ENCODE assay signal across 1 cellular context in the genomic region with DNA sequence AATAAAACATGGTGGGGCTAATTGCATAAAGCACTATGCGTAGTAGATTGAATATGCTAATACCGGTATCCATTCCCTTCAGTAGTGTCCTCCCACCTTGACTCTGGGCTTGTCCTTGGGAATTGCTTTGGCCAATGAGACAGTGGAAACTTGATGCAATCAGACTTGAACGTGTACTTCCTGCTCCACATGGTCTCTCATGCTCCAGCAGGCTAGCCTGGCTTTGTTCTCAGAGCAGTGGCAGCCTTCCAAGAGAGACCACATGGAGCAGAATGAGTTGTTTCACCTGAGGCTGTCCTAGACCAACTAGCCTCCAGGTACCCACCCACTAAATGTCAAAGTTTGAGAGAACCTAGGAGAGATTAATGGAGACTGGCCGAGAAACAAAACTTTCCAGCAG.
TF ChIP-seq lines count a peak whose summit lies in the region.

No MANE protein-coding gene starts in this region.

TF ChIP-seq in IMR-90, 13 proteins besides CTCF, POLR2A, EP300 and RAD21 (continued from another document):
- TF ChIP-seq, protein P1, sequence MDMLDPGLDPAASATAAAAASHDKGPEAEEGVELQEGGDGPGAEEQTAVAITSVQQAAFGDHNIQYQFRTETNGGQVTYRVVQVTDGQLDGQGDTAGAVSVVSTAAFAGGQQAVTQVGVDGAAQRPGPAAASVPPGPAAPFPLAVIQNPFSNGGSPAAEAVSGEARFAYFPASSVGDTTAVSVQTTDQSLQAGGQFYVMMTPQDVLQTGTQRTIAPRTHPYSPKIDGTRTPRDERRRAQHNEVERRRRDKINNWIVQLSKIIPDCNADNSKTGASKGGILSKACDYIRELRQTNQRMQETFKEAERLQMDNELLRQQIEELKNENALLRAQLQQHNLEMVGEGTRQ (IDR thresholded peaks at IDR 0.05; ENCODE audit: low read depth, low read length): no peak
- TF ChIP-seq MXI1 (IDR thresholded peaks at IDR 0.05; ENCODE audit: borderline replicate concordance, low read depth, low read length): no peak
- no peak for TF ChIP-seq SMC3 (IDR thresholded peaks at IDR 0.05; ENCODE audit: low read depth, low read length)
- TF ChIP-seq MAZ (IDR thresholded peaks at IDR 0.05; ENCODE audit: borderline replicate concordance, low read depth, low read length): no peak
- TF ChIP-seq NFE2L2 (IDR thresholded peaks at IDR 0.05; ENCODE audit: low read depth, low read length): no peak
- TF ChIP-seq CHD1 (IDR thresholded peaks at IDR 0.05; ENCODE audit: low read depth, low read length): no peak
- TF ChIP-seq, protein P2, sequence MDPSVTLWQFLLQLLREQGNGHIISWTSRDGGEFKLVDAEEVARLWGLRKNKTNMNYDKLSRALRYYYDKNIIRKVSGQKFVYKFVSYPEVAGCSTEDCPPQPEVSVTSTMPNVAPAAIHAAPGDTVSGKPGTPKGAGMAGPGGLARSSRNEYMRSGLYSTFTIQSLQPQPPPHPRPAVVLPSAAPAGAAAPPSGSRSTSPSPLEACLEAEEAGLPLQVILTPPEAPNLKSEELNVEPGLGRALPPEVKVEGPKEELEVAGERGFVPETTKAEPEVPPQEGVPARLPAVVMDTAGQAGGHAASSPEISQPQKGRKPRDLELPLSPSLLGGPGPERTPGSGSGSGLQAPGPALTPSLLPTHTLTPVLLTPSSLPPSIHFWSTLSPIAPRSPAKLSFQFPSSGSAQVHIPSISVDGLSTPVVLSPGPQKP (IDR thresholded peaks at IDR 0.05; ENCODE audit: borderline replicate concordance, low read depth, low read length): no peak
- TF ChIP-seq FOS (IDR thresholded peaks at IDR 0.05; ENCODE audit: low read depth, low read length): no peak
- TF ChIP-seq RFX5 (IDR thresholded peaks at IDR 0.05; ENCODE audit: low read depth, low read length): no peak
- no peak for TF ChIP-seq CEBPB (IDR thresholded peaks at IDR 0.05; ENCODE audit: low read depth, low read length)
- no peak for TF ChIP-seq RCOR1 (IDR thresholded peaks at IDR 0.05; ENCODE audit: insufficient replicate concordance, low read length)
- TF ChIP-seq MAFK (IDR thresholded peaks at IDR 0.05; ENCODE audit: low read depth, low read length): no peak
